In the genomic region with DNA sequence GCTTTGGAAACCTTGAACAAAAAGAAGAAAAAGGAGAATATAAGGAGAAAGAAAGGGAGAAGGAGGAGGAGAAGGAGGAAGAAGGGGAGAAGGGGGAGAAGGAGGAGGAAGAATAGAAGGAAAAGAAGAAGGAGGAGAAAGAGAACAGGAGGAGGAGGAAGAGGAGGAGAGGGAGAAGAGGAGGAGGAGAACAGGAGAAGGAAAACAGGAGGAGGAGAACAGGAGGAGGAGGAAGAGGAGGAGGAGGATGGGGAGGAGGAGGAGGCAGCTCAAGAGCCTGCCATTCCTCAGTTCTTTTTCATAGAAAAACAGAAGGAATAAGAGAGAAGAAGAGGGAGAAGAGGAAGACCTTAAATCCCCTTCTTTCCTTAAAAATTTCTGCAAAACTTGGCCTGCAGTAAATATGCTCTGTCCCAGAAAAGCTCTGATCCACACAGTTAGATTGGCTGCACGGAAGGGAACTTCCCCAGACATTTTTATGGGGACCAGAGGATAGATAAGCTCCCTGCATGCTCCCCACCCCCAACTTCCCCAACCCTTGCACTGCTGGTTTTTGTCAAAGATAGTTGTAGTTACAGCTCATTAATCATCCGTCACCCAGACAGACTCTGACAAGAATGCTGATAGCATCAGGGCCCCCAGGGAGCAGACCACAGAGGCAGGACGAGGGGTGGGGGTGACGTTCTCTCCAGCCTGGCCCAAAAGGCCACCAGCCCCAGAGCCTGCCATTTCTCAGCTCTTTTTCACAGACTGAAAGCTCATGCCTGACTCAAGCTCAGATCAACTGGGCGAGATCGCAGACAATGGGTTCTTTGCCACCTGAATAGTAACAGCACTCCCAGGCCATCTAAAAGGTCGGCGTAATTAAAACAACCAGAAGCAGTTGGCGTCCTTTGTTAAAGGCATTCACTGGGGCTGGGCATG, we compare ENCODE assay signal across 1 cellular context.
TF ChIP-seq lines count a peak whose summit lies in the region.

No MANE protein-coding gene starts in this region.

TF ChIP-seq in H1, 55 proteins besides CTCF, POLR2A, EP300 and RAD21:
- TF ChIP-seq HDAC2 (IDR thresholded peaks at IDR 0.05; ENCODE audit: borderline replicate concordance in 1 of 2, low read depth in 2 of 2, low read length in 2 of 2) (no peak), CBX8 (IDR thresholded peaks at IDR 0.05; ENCODE audit: borderline replicate concordance, low read depth, low read length) (no peak), POLR2AphosphoS5 (IDR thresholded peaks at IDR 0.05; ENCODE audit: low read depth, low read length) (no peak), SP2 (IDR thresholded peaks at IDR 0.05; ENCODE audit: low read length) (no peak), E2F6 (IDR thresholded peaks at IDR 0.05) (no peak), SP4 (IDR thresholded peaks at IDR 0.05; ENCODE audit: low read length) (no peak), BCL11A (IDR thresholded peaks at IDR 0.05; ENCODE audit: low read depth in 2 of 2, low read length in 2 of 2) (no peak), CHD1 (IDR thresholded peaks at IDR 0.05; ENCODE audit: low read depth, low read length) (no peak)
